8 cellular contexts compared by ENCODE assay signal in the genomic region with DNA sequence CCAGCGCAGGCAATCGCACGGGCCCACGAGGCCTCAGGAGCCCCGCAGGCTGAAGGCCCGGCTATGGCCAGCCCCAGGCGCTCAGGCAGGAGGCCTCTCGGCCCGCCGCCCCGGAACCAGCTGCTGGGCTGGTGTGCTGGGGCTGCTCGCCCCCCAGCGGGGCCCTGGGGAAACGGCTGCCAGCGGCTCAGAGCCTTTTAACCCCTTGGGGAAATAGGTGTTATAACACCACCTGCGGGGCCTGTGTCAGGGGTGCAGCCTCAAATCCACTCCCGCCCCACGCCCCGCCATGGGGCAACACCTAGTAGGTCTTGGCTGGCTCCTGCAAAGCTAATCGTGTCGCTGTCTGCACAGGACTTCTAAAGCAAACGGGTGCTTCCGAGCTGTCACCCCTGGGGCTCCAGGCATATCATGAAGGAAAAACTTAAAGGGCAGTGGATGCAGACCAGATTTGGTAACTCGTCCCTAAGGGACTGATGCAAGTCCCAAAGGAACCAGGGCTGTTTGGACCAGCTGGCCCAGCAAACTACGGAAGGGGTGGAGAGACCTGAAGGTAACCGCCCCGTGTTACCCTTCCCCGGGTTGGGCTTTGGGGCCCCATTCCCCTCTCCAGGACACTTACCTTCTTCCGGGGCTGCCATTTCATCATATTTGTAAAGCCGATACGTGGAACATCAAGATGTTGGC.
DNase-seq lines count a peak whose midpoint lies in the region; ATAC-seq and TF ChIP-seq lines count a peak whose summit lies in the region.

No MANE protein-coding gene starts in this region.

- POLR2A ChIA-PET in BJ (lab: Charles Lee): interaction anchor here (0.6 kb wide), 1 partner anchor 527 kb away, joined by 3 read pairs; no protein-coding TSS in a partner anchor

- peak overlapping the region; percentile 61 for H3K27ac ChIP-seq in angular gyrus (ENCODE audit: low read depth, low read length)

- peaks cover 14% of the 10 kb centered on the region for H3K27me3 Mint-ChIP-seq in T-helper 1 cell treated with Interleukin-12 subunit alpha and Interleukin-12 subunit beta and Interleukin-4 antibody, amounts not matched to agents 30 μg/mL and 1 μg/mL, for 36 hours (ENCODE audit: low read depth)
- H3K27me3 Mint-ChIP-seq in type B pancreatic cell: peaks cover 3% of the 10 kb centered on the region

- H3K4me3 Mint-ChIP-seq in T-helper 1 cell treated with Interleukin-12 subunit alpha and Interleukin-12 subunit beta and Interleukin-4 antibody, amounts not matched to agents 30 μg/mL and 1 μg/mL, for 36 hours: peak overlapping the region; percentile 88
- peak overlapping the region; percentile 97 for H3K4me3 Mint-ChIP-seq in type B pancreatic cell

- TF ChIP-seq CTCF in BJ (IDR thresholded peaks at IDR 0.05; ENCODE audit: insufficient read depth, low read depth, low read length) (peak; percentile 82), HFF-Myc (IDR thresholded peaks at IDR 0.05; ENCODE audit: low read depth, low read length, missing control alignments) (peak; percentile 80), type B pancreatic cell (conservative IDR thresholded peaks at IDR 0.05) (peak; percentile 78)

- H3K36me3 ChIP-seq in BJ (ENCODE audit: control insufficient read depth, insufficient read depth, low read length): no peaks in the 10 kb centered on the region

- CTCF ChIA-PET in BJ (lab: Yijun Ruan, JAX): interaction anchor here (0.6 to 3.1 kb wide), 25 partner anchors 9 to 556 kb away, joined by 3 to 33 read pairs (median 3); no protein-coding TSS in a partner anchor

- intact Hi-C loops in left ventricle myocardium superior (cut with micrococcal nuclease): loop anchor here (10.0 kb wide), 1 partner anchor 388 kb away; no protein-coding TSS in a partner anchor

- ATAC-seq in left ventricle myocardium superior (peak; percentile 93), GM21723 (IDR thresholded peaks at IDR 0.05; ENCODE audit: unreplicated experiment) (no peak)

- DNase-seq in BJ (ENCODE audit: low read depth) (no peak), HFF-Myc (ENCODE audit: extremely low read depth, low read depth) (no peak), left ventricle myocardium superior (peak; percentile 91), pons (ENCODE audit: low spot score) (peak; percentile 81), type B pancreatic cell (ENCODE audit: extremely low spot score, unreplicated experiment) (peak; percentile 81)

- peak overlapping the region; percentile 75 for H3K27ac Mint-ChIP-seq in T-helper 1 cell treated with Interleukin-12 subunit alpha and Interleukin-12 subunit beta and Interleukin-4 antibody, amounts not matched to agents 30 μg/mL and 1 μg/mL, for 36 hours
- peak overlapping the region; percentile 79 for H3K27ac Mint-ChIP-seq in type B pancreatic cell

- H3K4me3 ChIP-seq in BJ (ENCODE audit: low read depth, low read length) (peak overlapping the region; percentile 52), HFF-Myc (replicated peaks; ENCODE audit: low read depth, low read length) (peak overlapping the region; percentile 52)

- H3K27me3 ChIP-seq in BJ (ENCODE audit: control insufficient read depth, insufficient read depth, low read length): no peaks in the 10 kb centered on the region; the same call in 1 of the 2 replicates

- peaks cover 3% of the 10 kb centered on the region for H3K36me3 Mint-ChIP-seq in T-helper 1 cell treated with Interleukin-12 subunit alpha and Interleukin-12 subunit beta and Interleukin-4 antibody, amounts not matched to agents 30 μg/mL and 1 μg/mL, for 36 hours (ENCODE audit: low read depth)
- no peaks in the 10 kb centered on the region for H3K36me3 Mint-ChIP-seq in type B pancreatic cell

- H3K9me3 Mint-ChIP-seq in T-helper 1 cell treated with Interleukin-12 subunit alpha and Interleukin-12 subunit beta and Interleukin-4 antibody, amounts not matched to agents 30 μg/mL and 1 μg/mL, for 36 hours: no peaks in the 10 kb centered on the region
- H3K9me3 Mint-ChIP-seq in type B pancreatic cell: no peaks in the 10 kb centered on the region

- H3K4me1 Mint-ChIP-seq in T-helper 1 cell treated with Interleukin-12 subunit alpha and Interleukin-12 subunit beta and Interleukin-4 antibody, amounts not matched to agents 30 μg/mL and 1 μg/mL, for 36 hours (ENCODE audit: low read depth): peaks cover 25% of the 10 kb centered on the region
- H3K4me1 Mint-ChIP-seq in type B pancreatic cell (ENCODE audit: unreplicated experiment): peaks cover 39% of the 10 kb centered on the region

Comparison
In these comparisons a context has a peak if more than half of its experiments do, and no peak if none do; other contexts are left out.
1. DNase-seq: peak in left ventricle myocardium superior (single experiment), pons (single experiment) and type B pancreatic cell (single experiment); none in BJ (single experiment) and HFF-Myc (single experiment).
2. Peak in every context shown above with its lines, with median percentiles within 50 percentile points of each other: CTCF ChIP-seq.